15 cellular contexts compared by ENCODE assay signal in genomic region chr10:104257235-104257634, GRCh38. TPM values are rescaled to one million over a fixed set of nuclear protein-coding genes. Genes with fewer than 3 reads are reported as not detected.
DNase-seq lines count a peak whose midpoint lies in the region; ATAC-seq and TF ChIP-seq lines count a peak whose summit lies in the region.
"Had no signal": no experiment of that assay in that cellular context is flagged by ENCODE, and none has a peak within 500 bp of the region (broad histone marks: within the 10 kb centered on the region; RNA-seq: fewer than 3 reads in every experiment).

No MANE protein-coding gene starts in this region.

- H3K27me3 ChIP-seq in SK-N-SH (ENCODE audit: insufficient read depth) (no peaks in the 10 kb centered on the region), PC-9 (ENCODE audit: insufficient read depth, low read depth) (no peaks in the 10 kb centered on the region), gastrocnemius medialis (no peaks in the 10 kb centered on the region), MM.1S (replicated peaks; ENCODE audit: insufficient read depth, low read length) (no peaks in the 10 kb centered on the region)

- CTCF ChIA-PET in SK-N-SH (lab: Yijun Ruan, JAX), result interaction anchor here (0.9 to 4.9 kb wide), 4 partner anchors 10 to 117 kb away, joined by 3 to 28 read pairs (median 9); no protein-coding TSS in a partner anchor
- CTCF ChIA-PET in PC-9 (lab: Charles Lee), result no interaction called here

- no peak overlapping the region; a peak in 1 of 4 replicates for H3K4me3 ChIP-seq in SK-N-SH (ENCODE audit: low read depth in 2 of 2, low read length in 1 of 2)
- peak overlapping the region; percentile 83; the same call in 1 of the 2 replicates for H3K4me3 ChIP-seq in PC-9
- no peak overlapping the region for H3K4me3 ChIP-seq in gastrocnemius medialis
- H3K4me3 ChIP-seq in MM.1S (ENCODE audit: low read length), result no peak overlapping the region

- H3K4me1 ChIP-seq in SK-N-SH (ENCODE audit: control insufficient read depth in 1 of 2, insufficient read depth in 2 of 2, low read depth in 1 of 2, low read length in 1 of 2) (peaks cover 14 to 39% of the 10 kb centered on the region in 2 experiments), PC-9 (replicated peaks; ENCODE audit: insufficient read depth) (peaks cover 35% of the 10 kb centered on the region), gastrocnemius medialis (peaks cover 29 to 37% of the 10 kb centered on the region in 2 donors), MM.1S (ENCODE audit: low read length) (peaks cover 12% of the 10 kb centered on the region; the same call in 1 of the 2 replicates)

- H3K4me2 ChIP-seq in SK-N-SH (peak overlapping the region; percentile 83), PC-9 (peak overlapping the region; percentile 76), MM.1S (ENCODE audit: low read depth, low read length) (no peak overlapping the region)

- TF ChIP-seq CTCF in SK-N-SH (IDR thresholded peaks at IDR 0.05) (no peak), PC-9 (conservative IDR thresholded peaks at IDR 0.05) (no peak), gastrocnemius medialis (IDR thresholded peaks at IDR 0.05 in 4 of 5, conservative IDR thresholded peaks at IDR 0.05 in 1 of 5) (no peak), MM.1S (IDR thresholded peaks at IDR 0.05; ENCODE audit: low read length) (no peak)

- no peak for DNase-seq in SK-N-SH
- no peak for DNase-seq in PC-9
- DNase-seq in epithelial cell of prostate (ENCODE audit: low read depth, low spot score), result no peak
- DNase-seq in gastrocnemius medialis, result no peak
- DNase-seq in MM.1S, result no peak
- DNase-seq: activated CD4-positive, CD25-positive, alpha-beta regulatory T cell; amygdala; DMS79; SHP77 treated with DMSO at 0.1 percent for 48 hours; stimulated activated naive B cell treated with anti-CD40 and anti-IgM and Interleukin-4, amounts not matched to agents 10 μg/mL and 1 μg/mL and 100 μg/mL, for 72 hours had no signal

- H3K9me2 ChIP-seq in SK-N-SH, result no peaks in the 10 kb centered on the region
- H3K9me2 ChIP-seq in PC-9 (ENCODE audit: insufficient read depth), result no peaks in the 10 kb centered on the region
- H3K9me2 ChIP-seq in MM.1S (replicated peaks; ENCODE audit: insufficient read depth, low read length), result no peaks in the 10 kb centered on the region

- no peak for TF ChIP-seq RAD21 in SK-N-SH (IDR thresholded peaks at IDR 0.05; ENCODE audit: low read length)

- H3K9me3 ChIP-seq in SK-N-SH (no peaks in the 10 kb centered on the region), PC-9 (ENCODE audit: insufficient read depth, low read depth) (no peaks in the 10 kb centered on the region), gastrocnemius medialis (no peaks in the 10 kb centered on the region), MM.1S (replicated peaks; ENCODE audit: insufficient read depth, low read length) (no peaks in the 10 kb centered on the region)

- no peak for TF ChIP-seq POLR2A in gastrocnemius medialis (IDR thresholded peaks at IDR 0.05)

- H3F3A ChIP-seq in SK-N-SH (replicated peaks; ENCODE audit: insufficient read depth) (peaks cover 50% of the 10 kb centered on the region), PC-9 (ENCODE audit: insufficient read depth, low read depth) (peaks cover 19% of the 10 kb centered on the region), MM.1S (ENCODE audit: insufficient read depth, low read length) (0 out of 2 replicates have a peak, but pooled peaks cover 8% of the 10 kb centered on the region)

- intact Hi-C loops in PC-9 (cut with micrococcal nuclease; ENCODE audit: unreplicated experiment) (no loop called here), gastrocnemius medialis (cut with DNase I; ENCODE audit: low total_unique reads) (loop anchor here (5.0 to 10.0 kb wide), 2 partner anchors 135 to 292 kb away; partner anchors contain the start of genes SFR1 and SLK)

- 90% methylated on average over 5 of the region's 5 CpGs for WGBS in SK-N-SH (ENCODE audit: low lambda C conversion rate)

- no TSS peak for BruUV-seq in PC-9 (replicated peaks; lab: Mats Ljungman, UMichigan)

- no peak for ATAC-seq in SK-N-SH treated with all-trans-retinoic acid at 6 μM for 48 hours
- no peak for ATAC-seq in gastrocnemius medialis
- ATAC-seq in HG02981 (IDR thresholded peaks at IDR 0.05; ENCODE audit: unreplicated experiment), result no peak
- no peak for ATAC-seq in GM21825 (IDR thresholded peaks at IDR 0.05; ENCODE audit: unreplicated experiment)
- ATAC-seq: stimulated activated naive B cell treated with anti-CD40 and anti-IgM and Interleukin-4, amounts not matched to agents 10 μg/mL and 1 μg/mL and 100 μg/mL, for 72 hours had no signal

- H2AFZ ChIP-seq in SK-N-SH (ENCODE audit: low read depth), result no peak overlapping the region
- no peak overlapping the region for H2AFZ ChIP-seq in PC-9
- H2AFZ ChIP-seq in MM.1S (ENCODE audit: low read length), result no peak overlapping the region

- TF ChIP-seq EP300 in SK-N-SH (IDR thresholded peaks at IDR 0.05; ENCODE audit: borderline replicate concordance in 1 of 2, low read depth in 1 of 2, low read length in 1 of 2), result no peak

- POLR2A ChIA-PET in SK-N-SH (lab: Yijun Ruan, JAX), result interaction anchor here (0.6 to 1.3 kb wide), 2 partner anchors 12 to 28 kb away, joined by 3 to 4 read pairs; partner anchors contain the start of gene GSTO2
- POLR2A ChIA-PET in PC-9 (lab: Charles Lee; ENCODE audit: unreplicated experiment), result no interaction called here

- H3K36me3 ChIP-seq in SK-N-SH (replicated peaks in 1 of 2; ENCODE audit: control insufficient read depth in 1 of 2, insufficient read depth in 2 of 2, low read length in 1 of 2) (peaks cover 46 to 49% of the 10 kb centered on the region in 2 experiments), PC-9 (ENCODE audit: low read depth) (peaks cover 24% of the 10 kb centered on the region; the same call in 1 of the 2 replicates), gastrocnemius medialis (peaks cover 0 to 44% of the 10 kb centered on the region in 2 donors), MM.1S (replicated peaks; ENCODE audit: insufficient read depth, low read length) (no peaks in the 10 kb centered on the region)

- H3K27ac ChIP-seq in SK-N-SH (ENCODE audit: low read depth in 2 of 2, low read length in 1 of 2) (peak overlapping the region in 1 of 2 experiments; percentile 93; a peak in 1 of 4 replicates), PC-9 (peak overlapping the region; percentile 37; the same call in 1 of the 2 replicates), epithelial cell of prostate (peak overlapping the region; percentile 96), gastrocnemius medialis (peak overlapping the region; percentile 8 to 96 (median 92)), MM.1S (ENCODE audit: low read length) (no peak overlapping the region)
- H3K27ac ChIP-seq: 22Rv1 had no signal

- peaks cover 17% of the 10 kb centered on the region for H4K20me1 ChIP-seq in SK-N-SH (ENCODE audit: insufficient read depth)
- H4K20me1 ChIP-seq in PC-9 (ENCODE audit: insufficient read depth), result no peaks in the 10 kb centered on the region
- no peaks in the 10 kb centered on the region for H4K20me1 ChIP-seq in MM.1S (ENCODE audit: insufficient read depth, low read length)

- H3K9ac ChIP-seq in SK-N-SH, result no peak overlapping the region
- no peak overlapping the region for H3K9ac ChIP-seq in MM.1S (ENCODE audit: low read length)

- H3K79me2 ChIP-seq in SK-N-SH (ENCODE audit: insufficient read depth) (peaks cover 70% of the 10 kb centered on the region), PC-9 (ENCODE audit: low read depth) (peaks cover 55% of the 10 kb centered on the region), MM.1S (ENCODE audit: low read length) (peaks cover 65% of the 10 kb centered on the region)

- in situ Hi-C loops in gastrocnemius medialis (cut with MboI; ENCODE audit: low sequenced_read_pairs in 4 of 4), result no loop called here

TF ChIP-seq in SK-N-SH, 30 proteins besides CTCF, POLR2A, EP300 and RAD21 (continues in another document):
- TF ChIP-seq GATA2 (CRISPR knock-in tag; IDR thresholded peaks at IDR 0.05) (no peak), EZH2phosphoT487 (IDR thresholded peaks at IDR 0.05; ENCODE audit: borderline replicate concordance, low read depth) (no peak), RFX5 (IDR thresholded peaks at IDR 0.05; ENCODE audit: low read length) (no peak), MEF2A (IDR thresholded peaks at IDR 0.05; ENCODE audit: borderline replicate concordance, low read depth) (no peak), MXI1 (IDR thresholded peaks at IDR 0.05; ENCODE audit: low read depth, low read length) (no peak), SIN3A (IDR thresholded peaks at IDR 0.05; ENCODE audit: borderline replicate concordance, low read depth, low read length) (no peak)

TF ChIP-seq in SK-N-SH treated with all-trans-retinoic acid at 6 μM for 48 hours, 23 proteins besides CTCF, POLR2A, EP300 and RAD21:
- TF ChIP-seq SNAI2 (CRISPR knock-in tag; IDR thresholded peaks at IDR 0.05) (no peak), CSDC2 (CRISPR knock-in tag; IDR thresholded peaks at IDR 0.05) (no peak), ZNF8 (CRISPR knock-in tag; IDR thresholded peaks at IDR 0.05) (no peak)

RNA-seq across cellular contexts. Expression of gene GSTO1, which starts 2.5 kb away (rescaled TPM):
- 114 and 126 TPM in 2 replicates for polyA plus RNA-seq in SK-N-SH (2012; rRNA removed)
- 145 and 188 TPM in 2 replicates for polyA plus RNA-seq in SK-N-SH (2012; cell fraction: cytosol; rRNA removed)
- polyA plus RNA-seq in SK-N-SH (2012; cell fraction: nucleus; rRNA removed), result 58.2 and 67.8 TPM in 2 replicates
- total RNA-seq in PC-9 (2021) (71.0 and 77.3 TPM in 2 replicates), gastrocnemius medialis (100 to 1,000 TPM in 2 of 4 donors, 10 to 100 TPM in 2; 39.6 to 284 (median 74.2) TPM)

RNA-seq across cellular contexts. Expression of gene GSTO2, which starts 11.7 kb away (rescaled TPM):
- 0.47 and 0.49 TPM in 2 replicates for polyA plus RNA-seq in SK-N-SH (2012; rRNA removed)
- polyA plus RNA-seq in SK-N-SH (2012; cell fraction: cytosol; rRNA removed), result 0.33 and 0.46 TPM in 2 replicates
- 0.58 and 0.73 TPM in 2 replicates for polyA plus RNA-seq in SK-N-SH (2012; cell fraction: nucleus; rRNA removed)
- total RNA-seq in PC-9 (2021) (3.3 and 4.3 TPM in 2 replicates), gastrocnemius medialis (1 to 10 TPM in 2 of 4 donors, under 1 TPM in 1, not detected in 1; 0.71 to 2.3 (median 1.4) TPM)
- total RNA-seq: myocyte had no signal

RNA-seq across cellular contexts. Expression of gene CFAP43, which starts 25.1 kb away (rescaled TPM):
- 0.23 and 0.35 TPM in 2 replicates for polyA plus RNA-seq in SK-N-SH (2012; rRNA removed)
- polyA plus RNA-seq in SK-N-SH (2012; cell fraction: cytosol; rRNA removed), result 0.28 and 0.37 TPM in 2 replicates
- 0.66 and 0.85 TPM in 2 replicates for polyA plus RNA-seq in SK-N-SH (2012; cell fraction: nucleus; rRNA removed)
- total RNA-seq in PC-9 (2021), result 6.0 and 7.1 TPM in 2 replicates
- not detected for total RNA-seq in gastrocnemius medialis
- total RNA-seq: myocyte had no signal
